Comparison of ENCODE assay signal across 8 cellular contexts in genomic region chr19:49850221-49850486, GRCh38. TPM values are rescaled to one million over a fixed set of nuclear protein-coding genes. Genes with fewer than 3 reads are reported as not detected.
A peak's percentile ranks its signal among the peaks of the same experiment; 100 is the strongest.
DNase-seq lines count a peak whose midpoint lies in the region; ATAC-seq and TF ChIP-seq lines count a peak whose summit lies in the region.

No MANE protein-coding gene starts in this region.

- in situ Hi-C loops in IMR-90 (cut with MboI; ENCODE audit: low sequenced_read_pairs): loop anchor here (10.0 kb wide), 1 partner anchor 165 kb away; the partner anchor contains the start of gene ADM5

- TF ChIP-seq CTCF in AG10803 (conservative IDR thresholded peaks at IDR 0.05; ENCODE audit: low read length) (no peak), IMR-90 (conservative IDR thresholded peaks at IDR 0.05; ENCODE audit: low read depth, low read length) (no peak), choroid plexus epithelial cell (conservative IDR thresholded peaks at IDR 0.05; ENCODE audit: low read depth, low read length) (no peak)

- H3K79me1 ChIP-seq in IMR-90 (ENCODE audit: low read depth in 1 of 2, low read length in 2 of 2): peaks cover 27 to 75% of the 10 kb centered on the region in 2 experiments

- H3K36me3 Mint-ChIP-seq in naive thymus-derived CD8-positive, alpha-beta T cell: peaks cover 0 to 3% (median 0%) of the 10 kb centered on the region in 3 donors

- no peaks in the 10 kb centered on the region for H3K27me3 ChIP-seq in IMR-90 (ENCODE audit: control insufficient read depth, insufficient read depth, low read length)

- H3K23ac ChIP-seq in IMR-90 (ENCODE audit: low read depth, low read length): no peak overlapping the region

- intact Hi-C loops in IMR-90 (cut with micrococcal nuclease): no loop called here

- peak overlapping the region; percentile 90 for H3K4me2 ChIP-seq in IMR-90 (ENCODE audit: low read depth, low read length)

- no peak overlapping the region; the same call in 1 of the 2 replicates for H3K9ac ChIP-seq in IMR-90 (ENCODE audit: low read depth, low read length)

- no peak overlapping the region for H2AK9ac ChIP-seq in IMR-90 (replicated peaks; ENCODE audit: low read depth, low read length, poor library complexity)

- no peak overlapping the region for H2BK20ac ChIP-seq in IMR-90 (ENCODE audit: low read depth, low read length)

- dilution Hi-C loops in IMR-90 (cut with HindIII; ENCODE audit: low sequenced_read_pairs, unreplicated experiment): no loop called here

- peak overlapping the region; percentile 66; the same call in 1 of the 2 replicates for H4K5ac ChIP-seq in IMR-90 (ENCODE audit: low read depth, low read length)

- no peak overlapping the region for H3K56ac ChIP-seq in IMR-90 (ENCODE audit: extremely low read depth, insufficient read depth, low read length)

- CTCF ChIA-PET in IMR-90 (lab: Yijun Ruan, JAX): no interaction called here

- peaks cover 19 to 44% (median 29%) of the 10 kb centered on the region in 4 donors for H3K4me1 Mint-ChIP-seq in naive thymus-derived CD8-positive, alpha-beta T cell

- peak overlapping the region; percentile 15; the same call in 1 of the 2 replicates for H3K27ac ChIP-seq in IMR-90 (ENCODE audit: insufficient read depth, low read length)

- H3K18ac ChIP-seq in IMR-90 (ENCODE audit: low read depth, low read length): no peak overlapping the region

- H3K4me3 Mint-ChIP-seq in naive thymus-derived CD8-positive, alpha-beta T cell: peak overlapping the region; percentile 86 to 97 (median 92)

- no peak for DNase-seq in AG10803 (ENCODE audit: low read depth)
- DNase-seq in IMR-90: no peak
- DNase-seq in choroid plexus epithelial cell (ENCODE audit: low read depth): no peak
- DNase-seq in naive thymus-derived CD8-positive, alpha-beta T cell: no peak

- 100% methylated on average over 1 of the region's 12 CpGs; no CpG with 5 or more reads in 1 of the 2 experiments for WGBS in IMR-90 (ENCODE audit: extremely low coverage in 2 of 2, insufficient read length in 1 of 2), 2 experiments

- peak overlapping the region; percentile 20; the same call in 1 of the 2 replicates for H3K14ac ChIP-seq in IMR-90 (replicated peaks; ENCODE audit: low read depth, low read length)

- BruUV-seq in IMR-90 (replicated peaks; lab: Mats Ljungman, UMichigan): no TSS peak

- H4K20me1 ChIP-seq in IMR-90 (ENCODE audit: insufficient read depth, low read length): peaks cover 44% of the 10 kb centered on the region

- H4K91ac ChIP-seq in IMR-90 (ENCODE audit: insufficient read depth, low read depth, low read length): no peak overlapping the region

- H3K4me1 ChIP-seq in IMR-90 (ENCODE audit: control insufficient read depth, insufficient read depth, low read length): peaks cover 16% of the 10 kb centered on the region

- H3K36me3 ChIP-seq in IMR-90 (ENCODE audit: control insufficient read depth, insufficient read depth, low read length): peaks cover 10% of the 10 kb centered on the region; the same call in 1 of the 2 replicates

- ATAC-seq in IMR-90 (ENCODE audit: low read depth) (no peak), GM18519 (IDR thresholded peaks at IDR 0.05; ENCODE audit: low FRiP score, unreplicated experiment) (no peak), GM21619 (IDR thresholded peaks at IDR 0.05; ENCODE audit: unreplicated experiment) (no peak), HG03095 (IDR thresholded peaks at IDR 0.05; ENCODE audit: unreplicated experiment) (no peak), GM18870 (IDR thresholded peaks at IDR 0.05; ENCODE audit: unreplicated experiment) (no peak)
- no peak for ATAC-seq in naive thymus-derived CD8-positive, alpha-beta T cell

- H3K27ac Mint-ChIP-seq in naive thymus-derived CD8-positive, alpha-beta T cell: peak overlapping the region; percentile 83 to 99 (median 97)

- peak overlapping the region; percentile 22 for H2AK5ac ChIP-seq in IMR-90 (ENCODE audit: low read depth, low read length)

- no peak overlapping the region for H2BK15ac ChIP-seq in IMR-90 (ENCODE audit: low read depth, low read length)

- POLR2A ChIA-PET in IMR-90 (lab: Charles Lee; ENCODE audit: unreplicated experiment): interaction anchor here (0.6 to 0.9 kb wide), 3 partner anchors 25 to 210 kb away, joined by 3 to 4 read pairs (median 4); no protein-coding TSS in a partner anchor
- POLR2A ChIA-PET in naive thymus-derived CD8-positive, alpha-beta T cell (lab: Charles Lee): interaction anchor here (0.5 to 9.1 kb wide), 13 partner anchors 16 to 1212 kb away, joined by 3 to 137 read pairs (median 6); partner anchors contain the start of genes AKT1S1, AP2A1, CA11 and FUZ

- peak overlapping the region; percentile 22 for H2BK5ac ChIP-seq in IMR-90 (ENCODE audit: low read depth, low read length, poor library complexity, severe bottlenecking)

- no peak for TF ChIP-seq POLR2A in IMR-90 (IDR thresholded peaks at IDR 0.05; ENCODE audit: low read depth, low read length)

- no peak overlapping the region for H2AFZ ChIP-seq in IMR-90 (replicated peaks; ENCODE audit: low read length, poor library complexity)

- H3K4ac ChIP-seq in IMR-90 (ENCODE audit: low read depth, low read length): peak overlapping the region; percentile 47

- no peak for TF ChIP-seq RAD21 in IMR-90 (IDR thresholded peaks at IDR 0.05; ENCODE audit: low read length)

- no peak overlapping the region for H2BK120ac ChIP-seq in IMR-90 (ENCODE audit: low read depth, low read length)

- H3K27me3 Mint-ChIP-seq in naive thymus-derived CD8-positive, alpha-beta T cell: no peaks in the 10 kb centered on the region

- H3K4me3 ChIP-seq in AG10803 (ENCODE audit: low read length) (peak overlapping the region; percentile 90), IMR-90 (ENCODE audit: insufficient read depth, low read depth, low read length) (peak overlapping the region; percentile 60), choroid plexus epithelial cell (ENCODE audit: low read depth, low read length) (peak overlapping the region; percentile 93)

- H4K8ac ChIP-seq in IMR-90 (ENCODE audit: low read depth in 2 of 2, low read length in 2 of 2): peak overlapping the region; percentile 75 to 94; a peak in 3 of 4 replicates

- no peaks in the 10 kb centered on the region for H3K9me3 ChIP-seq in IMR-90 (ENCODE audit: control insufficient read depth, insufficient read depth, low read length)

- H3K9me1 ChIP-seq in IMR-90 (ENCODE audit: insufficient read depth, low read length): peaks cover 15% of the 10 kb centered on the region

- H3K9me3 Mint-ChIP-seq in naive thymus-derived CD8-positive, alpha-beta T cell: peaks cover 0 to 5% (median 0%) of the 10 kb centered on the region in 9 donors

TF ChIP-seq in IMR-90, 13 proteins besides CTCF, POLR2A, EP300 and RAD21 (continues in another document):
- TF ChIP-seq SMC3 (IDR thresholded peaks at IDR 0.05; ENCODE audit: low read depth, low read length): no peak
- TF ChIP-seq CEBPB (IDR thresholded peaks at IDR 0.05; ENCODE audit: low read depth, low read length): no peak
- no peak for TF ChIP-seq ELK1 (IDR thresholded peaks at IDR 0.05; ENCODE audit: borderline replicate concordance, low read depth, low read length)
- no peak for TF ChIP-seq MXI1 (IDR thresholded peaks at IDR 0.05; ENCODE audit: borderline replicate concordance, low read depth, low read length)

RNA-seq across cellular contexts. Expression of gene PTOV1, which starts 0.8 kb away (rescaled TPM):
- total RNA-seq in IMR-90 (2012; rRNA removed): 34.4 and 36.1 TPM in 2 replicates
- polyA plus RNA-seq in IMR-90 (2012; rRNA removed): 106 and 107 TPM in 2 replicates
- 63.8 and 170 TPM in 2 replicates for polyA plus RNA-seq in IMR-90 (2012; cell fraction: cytosol; rRNA removed)
- 249 and 529 TPM in 2 replicates for polyA plus RNA-seq in IMR-90 (2012; cell fraction: nucleus; rRNA removed; ENCODE audit: low replicate concordance)
- 100 to 1,000 TPM; 178 to 186 TPM for total RNA-seq in naive thymus-derived CD8-positive, alpha-beta T cell
- polyA plus RNA-seq in naive thymus-derived CD8-positive, alpha-beta T cell: 10 to 100 TPM; 42.9 to 67.4 (median 50.9) TPM

RNA-seq across cellular contexts. Expression of gene PNKP, which starts 17.2 kb away (rescaled TPM):
- total RNA-seq in IMR-90 (2012; rRNA removed): 10.6 and 14.2 TPM in 2 replicates
- 25.0 and 33.0 TPM in 2 replicates for polyA plus RNA-seq in IMR-90 (2012; rRNA removed)
- 16.7 and 18.1 TPM in 2 replicates for polyA plus RNA-seq in IMR-90 (2012; cell fraction: cytosol; rRNA removed)
- 171 and 356 TPM in 2 replicates for polyA plus RNA-seq in IMR-90 (2012; cell fraction: nucleus; rRNA removed; ENCODE audit: low replicate concordance)
- total RNA-seq in naive thymus-derived CD8-positive, alpha-beta T cell: 100 to 1,000 TPM; 170 to 176 TPM
- 10 to 100 TPM; 21.1 to 24.3 (median 21.4) TPM for polyA plus RNA-seq in naive thymus-derived CD8-positive, alpha-beta T cell

RNA-seq across cellular contexts. Expression of gene AKT1S1, which starts 27.0 kb away (rescaled TPM):
- total RNA-seq in IMR-90 (2012; rRNA removed): 3.6 and 5.0 TPM in 2 replicates
- 54.4 and 68.7 TPM in 2 replicates for polyA plus RNA-seq in IMR-90 (2012; rRNA removed)
- 58.5 and 76.0 TPM in 2 replicates for polyA plus RNA-seq in IMR-90 (2012; cell fraction: cytosol; rRNA removed)
- 78.4 and 102 TPM in 2 replicates for polyA plus RNA-seq in IMR-90 (2012; cell fraction: nucleus; rRNA removed; ENCODE audit: low replicate concordance)
- total RNA-seq in naive thymus-derived CD8-positive, alpha-beta T cell: 10 to 100 TPM; 28.4 to 30.4 TPM
- polyA plus RNA-seq in naive thymus-derived CD8-positive, alpha-beta T cell: 1 to 10 TPM; 2.6 to 4.5 (median 3.9) TPM

RNA-seq across cellular contexts. Expression of gene TBC1D17, which starts 27.3 kb away (rescaled TPM):
- 1.1 and 1.4 TPM in 2 replicates for total RNA-seq in IMR-90 (2012; rRNA removed)
- polyA plus RNA-seq in IMR-90 (2012; rRNA removed): 26.8 and 27.8 TPM in 2 replicates
- polyA plus RNA-seq in IMR-90 (2012; cell fraction: cytosol; rRNA removed): 18.6 and 33.5 TPM in 2 replicates
- 40.7 and 82.6 TPM in 2 replicates for polyA plus RNA-seq in IMR-90 (2012; cell fraction: nucleus; rRNA removed; ENCODE audit: low replicate concordance)
- 10 to 100 TPM; 92.7 to 94.0 TPM for total RNA-seq in naive thymus-derived CD8-positive, alpha-beta T cell
- polyA plus RNA-seq in naive thymus-derived CD8-positive, alpha-beta T cell: 10 to 100 TPM in 2 of 3 donors, 1 to 10 TPM in 1; 8.1 to 17.7 (median 11.3) TPM

RNA-seq across cellular contexts. Expression of gene MED25, which starts 32.1 kb away (rescaled TPM):
- 4.7 and 5.3 TPM in 2 replicates for total RNA-seq in IMR-90 (2012; rRNA removed)
- 37.0 and 38.5 TPM in 2 replicates for polyA plus RNA-seq in IMR-90 (2012; rRNA removed)
- polyA plus RNA-seq in IMR-90 (2012; cell fraction: cytosol; rRNA removed): 20.7 and 33.0 TPM in 2 replicates
- 77.0 and 95.3 TPM in 2 replicates for polyA plus RNA-seq in IMR-90 (2012; cell fraction: nucleus; rRNA removed; ENCODE audit: low replicate concordance)
- total RNA-seq in naive thymus-derived CD8-positive, alpha-beta T cell: 10 to 100 TPM; 39.8 to 43.2 TPM
- 10 to 100 TPM in 2 of 3 donors, 1 to 10 TPM in 1; 7.5 to 19.2 (median 13.1) TPM for polyA plus RNA-seq in naive thymus-derived CD8-positive, alpha-beta T cell

Comparison
In these comparisons a context has a peak if more than half of its experiments do, and no peak if none do; other contexts are left out.
1. RNA of gene PNKP, which starts 17.2 kb away (total RNA-seq): 170 to 176 TPM in naive thymus-derived CD8-positive, alpha-beta T cell; 10.6 to 14.2 TPM in IMR-90; every median in the first group is over 10 times any median in the second.
2. Peak in every context shown above with its lines, with median percentiles within 50 percentile points of each other: H3K4me3 ChIP-seq.